Comparison of ENCODE assay signal across 1 cellular context in the genomic region with DNA sequence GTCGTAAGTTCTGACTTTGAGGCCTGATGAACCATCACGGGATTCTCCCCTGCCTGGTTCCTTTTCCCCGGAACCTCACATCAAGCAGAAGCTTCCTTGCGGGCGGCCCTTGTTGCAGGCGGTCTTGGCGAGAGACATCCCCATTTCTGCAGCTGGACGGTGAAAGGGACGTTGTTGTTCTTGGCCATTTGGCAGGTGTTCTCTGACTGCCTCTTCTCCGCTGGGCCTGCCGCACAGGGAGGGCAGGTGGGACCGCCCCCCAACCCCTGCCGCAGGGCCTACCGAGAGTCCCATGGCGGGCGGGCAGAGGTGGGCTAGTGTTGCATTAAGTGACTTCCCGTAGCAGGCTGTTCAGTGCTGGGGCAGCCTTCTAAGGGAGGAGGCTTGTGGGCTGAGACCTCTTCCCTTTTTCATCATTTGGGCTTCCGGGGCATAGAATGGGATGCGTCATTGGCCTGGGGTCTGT.
TF ChIP-seq lines count a peak whose summit lies in the region.

No MANE protein-coding gene starts in this region.

TF ChIP-seq in H1, 55 proteins besides CTCF, POLR2A, EP300 and RAD21:
- TF ChIP-seq SAP30 (IDR thresholded peaks at IDR 0.05; ENCODE audit: insufficient read depth, insufficient replicate concordance, low read length) (no peak), JUN (IDR thresholded peaks at IDR 0.05; ENCODE audit: low read depth, low read length) (no peak), NRF1 (IDR thresholded peaks at IDR 0.05; ENCODE audit: low read depth, low read length) (no peak), TCF12 (IDR thresholded peaks at IDR 0.05; ENCODE audit: low read depth, low read length) (no peak), CBX8 (IDR thresholded peaks at IDR 0.05; ENCODE audit: borderline replicate concordance, low read depth, low read length) (no peak), SP2 (IDR thresholded peaks at IDR 0.05; ENCODE audit: low read length) (no peak), RNF2 (IDR thresholded peaks at IDR 0.05; ENCODE audit: borderline replicate concordance, low read depth, low read length, missing control alignments, poor library complexity, severe bottlenecking) (no peak), CEBPB (IDR thresholded peaks at IDR 0.05; ENCODE audit: low read depth, low read length) (no peak), BCL11A (IDR thresholded peaks at IDR 0.05; ENCODE audit: low read depth in 2 of 2, low read length in 2 of 2) (no peak), BRCA1 (IDR thresholded peaks at IDR 0.05; ENCODE audit: low read depth, low read length) (no peak), CHD1 (IDR thresholded peaks at IDR 0.05; ENCODE audit: low read depth, low read length) (no peak)
- TF ChIP-seq, protein P1, sequence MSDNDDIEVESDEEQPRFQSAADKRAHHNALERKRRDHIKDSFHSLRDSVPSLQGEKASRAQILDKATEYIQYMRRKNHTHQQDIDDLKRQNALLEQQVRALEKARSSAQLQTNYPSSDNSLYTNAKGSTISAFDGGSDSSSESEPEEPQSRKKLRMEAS (IDR thresholded peaks at IDR 0.05), result no peak
- TF ChIP-seq, protein P2, sequence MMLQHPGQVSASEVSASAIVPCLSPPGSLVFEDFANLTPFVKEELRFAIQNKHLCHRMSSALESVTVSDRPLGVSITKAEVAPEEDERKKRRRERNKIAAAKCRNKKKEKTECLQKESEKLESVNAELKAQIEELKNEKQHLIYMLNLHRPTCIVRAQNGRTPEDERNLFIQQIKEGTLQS (IDR thresholded peaks at IDR 0.05; ENCODE audit: insufficient read depth, low read depth, low read length), result no peak
